ENCODE assay signal across 2 cellular contexts in genomic region chr11:126716456-126717083, GRCh38.
TF ChIP-seq lines count a peak whose summit lies in the region.

No MANE protein-coding gene starts in this region.

TF ChIP-seq in GM23338, 12 proteins besides CTCF, POLR2A, EP300 and RAD21 (continued from another document):
- TF ChIP-seq REST (IDR thresholded peaks at IDR 0.05; ENCODE audit: unreplicated experiment) (no peak), STAT1 (IDR thresholded peaks at IDR 0.05; ENCODE audit: unreplicated experiment) (no peak), ZNF462 (CRISPR knock-in tag; IDR thresholded peaks at IDR 0.05) (no peak), ETS1 (IDR thresholded peaks at IDR 0.05) (no peak), ZNF114 (CRISPR knock-in tag; IDR thresholded peaks at IDR 0.05) (no peak)
TF ChIP-seq in GM23338: peak in this region for 0.

TF ChIP-seq in K562, 482 proteins besides CTCF, POLR2A, EP300 and RAD21 (continued from another document):
- TF ChIP-seq DEAF1 (CRISPR knock-in tag; IDR thresholded peaks at IDR 0.05) = 0 out of 2 replicates have a peak, but pooled peaks have one; percentile 18
- TF ChIP-seq PKNOX1 (IDR thresholded peaks at IDR 0.05) = no peak
- TF ChIP-seq SMC3 (conservative IDR thresholded peaks at IDR 0.05; ENCODE audit: insufficient read depth, low read depth, low read length) = peak; percentile 62; the same call in 1 of the 2 replicates
- no peak for TF ChIP-seq KDM1A (IDR thresholded peaks at IDR 0.05)
- TF ChIP-seq SAFB (IDR thresholded peaks at IDR 0.05; ENCODE audit: borderline replicate concordance, low read depth, low read length) = no peak
- no peak for TF ChIP-seq ETV1 (tag; conservative IDR thresholded peaks at IDR 0.05; ENCODE audit: low read depth)
- no peak for TF ChIP-seq NFXL1 (CRISPR knock-in tag; IDR thresholded peaks at IDR 0.05)
